Comparison of ENCODE assay signal across 20 cellular contexts in genomic region chr15:58285212-58285920, GRCh38.
A peak's percentile ranks its signal among the peaks of the same experiment; 100 is the strongest.
DNase-seq lines count a peak whose midpoint lies in the region; ATAC-seq and TF ChIP-seq lines count a peak whose summit lies in the region.
"Had no signal": no experiment of that assay in that cellular context is flagged by ENCODE, and none has a peak within 500 bp of the region (broad histone marks: within the 10 kb centered on the region; RNA-seq: fewer than 3 reads in every experiment).

No MANE protein-coding gene starts in this region.

- H4K8ac ChIP-seq in H9 (replicated peaks; ENCODE audit: insufficient read length, low read depth, low read length), result no peak overlapping the region

- no peaks in the 10 kb centered on the region for H3K27me3 Mint-ChIP-seq in H9 (ENCODE audit: low read depth)
- peaks cover 4% of the 10 kb centered on the region for H3K27me3 Mint-ChIP-seq in activated CD4-positive, alpha-beta T cell treated with anti-CD3 and anti-CD28 coated beads, Interleukin-2, amount 10 ng/mL, durations not matched to agents 7 days and 5 days

- no peak overlapping the region for H3T11ph ChIP-seq in H9 (ENCODE audit: low read length)

- no peaks in the 10 kb centered on the region for H3K9me3 Mint-ChIP-seq in H9
- no peaks in the 10 kb centered on the region for H3K9me3 Mint-ChIP-seq in activated CD4-positive, alpha-beta T cell treated with anti-CD3 and anti-CD28 coated beads, Interleukin-2, amount 10 ng/mL, durations not matched to agents 7 days and 5 days
- H3K9me3 Mint-ChIP-seq: CD8-positive, alpha-beta memory T cell had no signal

- no peaks in the 10 kb centered on the region for H3K79me1 ChIP-seq in H9 (ENCODE audit: insufficient read depth, low read depth, low read length, poor library complexity, severe bottlenecking)

- no peak overlapping the region for H3K18ac ChIP-seq in H9 (ENCODE audit: insufficient read length, low read depth, low read length)

- no peak overlapping the region for H2BK5ac ChIP-seq in H9 (ENCODE audit: insufficient read length, low read length)

- no peak overlapping the region for H2BK12ac ChIP-seq in H9 (ENCODE audit: insufficient read length, low read depth, low read length)

- H3K56ac ChIP-seq in H9 (ENCODE audit: insufficient read length, low read depth, low read length), result no peak overlapping the region

- H3K23me2 ChIP-seq in H9 (ENCODE audit: insufficient read length, low read depth, low read length, poor library complexity, severe bottlenecking), result no peaks in the 10 kb centered on the region

- peaks cover 11 to 17% of the 10 kb centered on the region in 2 experiments for H3K4me1 Mint-ChIP-seq in H9
- peaks cover 8% of the 10 kb centered on the region for H3K4me1 Mint-ChIP-seq in activated CD4-positive, alpha-beta T cell treated with anti-CD3 and anti-CD28 coated beads, Interleukin-2, amount 10 ng/mL, durations not matched to agents 7 days and 5 days

- BruUV-seq in PC-3 (replicated peaks; lab: Mats Ljungman, UMichigan), result no TSS peak

- H3K79me2 ChIP-seq in PC-3 (ENCODE audit: low read length) (no peaks in the 10 kb centered on the region), H9 (ENCODE audit: insufficient read depth, low read length) (no peaks in the 10 kb centered on the region)

- no peak for TF ChIP-seq CTCF in PC-3 (conservative IDR thresholded peaks at IDR 0.05; ENCODE audit: low read depth, low read length)
- no peak for TF ChIP-seq CTCF in right lobe of liver (IDR thresholded peaks at IDR 0.05)
- TF ChIP-seq CTCF in H9 (conservative IDR thresholded peaks at IDR 0.05), result no peak

- no peak overlapping the region for H2BK20ac ChIP-seq in H9 (ENCODE audit: low read depth, low read length, poor library complexity, severe bottlenecking)

- intact Hi-C loops in PC-3 (cut with micrococcal nuclease), result loop anchor here (5.0 kb wide), 1 partner anchor 47 kb away; no protein-coding TSS in a partner anchor
- intact Hi-C loops in right lobe of liver (cut with DNase I), result no loop called here

- H3K4me2 ChIP-seq in PC-3 (ENCODE audit: low read length), result no peak overlapping the region
- H3K4me2 ChIP-seq in H9 (ENCODE audit: insufficient read depth, insufficient read length, low read length), result no peak overlapping the region

- H3K4me1 ChIP-seq in PC-3 (ENCODE audit: insufficient read depth, low read length) (peaks cover 10% of the 10 kb centered on the region), right lobe of liver (peaks cover 0 to 61% (median 19%) of the 10 kb centered on the region in 4 donors), H9 (ENCODE audit: insufficient read depth, low read length) (no peaks in the 10 kb centered on the region; the same call in 1 of the 2 replicates)
- H3K4me1 ChIP-seq in effector memory CD4-positive, alpha-beta T cell (ENCODE audit: control insufficient read depth, insufficient read depth, low read length, poor library complexity, severe bottlenecking), result no peaks in the 10 kb centered on the region

- no peaks in the 10 kb centered on the region for H3F3A ChIP-seq in PC-3 (ENCODE audit: low read length, unreplicated experiment)

- no peak overlapping the region for H2BK15ac ChIP-seq in H9 (ENCODE audit: low read depth, low read length)

- ATAC-seq in PC-3, result peak; percentile 45
- peak; percentile 74 to 86 (median 82) for ATAC-seq in right lobe of liver

- no peak overlapping the region for H2AK5ac ChIP-seq in H9 (ENCODE audit: insufficient read length, low read length)

- POLR2A ChIA-PET in PC-3 (lab: Charles Lee; ENCODE audit: unreplicated experiment), result no interaction called here
- POLR2A ChIA-PET in activated CD4-positive, alpha-beta T cell treated with anti-CD3 and anti-CD28 coated beads, Interleukin-2, amount 10 ng/mL, durations not matched to agents 7 days and 5 days (lab: Charles Lee), result no interaction called here

- H3K27ac Mint-ChIP-seq in H9, result no peak overlapping the region
- no peak overlapping the region for H3K27ac Mint-ChIP-seq in activated CD4-positive, alpha-beta T cell treated with anti-CD3 and anti-CD28 coated beads, Interleukin-2, amount 10 ng/mL, durations not matched to agents 7 days and 5 days

- H3K14ac ChIP-seq in H9 (ENCODE audit: insufficient read depth, low read length), result no peak overlapping the region

- H3K23ac ChIP-seq in H9 (ENCODE audit: insufficient read length, low read depth, low read length), result no peak overlapping the region

- H2AFZ ChIP-seq in PC-3 (ENCODE audit: low read length) (0 out of 2 replicates have a peak overlapping the region, but pooled peaks have one; percentile 13), H9 (ENCODE audit: low read length) (no peak overlapping the region)

- no peak overlapping the region for H4K91ac ChIP-seq in H9 (ENCODE audit: insufficient read length, low read depth, low read length)

- 27% methylated on average over 8 of the region's 11 CpGs for WGBS in right lobe of liver (ENCODE audit: insufficient coverage, low coverage, low lambda C conversion rate, missing lambda C conversion rate)
- no CpG with 5 or more reads among the region's 11 CpGs for WGBS in H9 (ENCODE audit: extremely low coverage, insufficient read length, low lambda C conversion rate)

- no peak overlapping the region for H3K4me3 Mint-ChIP-seq in H9
- H3K4me3 Mint-ChIP-seq in activated CD4-positive, alpha-beta T cell treated with anti-CD3 and anti-CD28 coated beads, Interleukin-2, amount 10 ng/mL, durations not matched to agents 7 days and 5 days, result no peak overlapping the region
- H3K4me3 Mint-ChIP-seq: CD8-positive, alpha-beta memory T cell had no signal

- H3K4ac ChIP-seq in H9 (ENCODE audit: low read depth, low read length), result no peak overlapping the region

- no peak for TF ChIP-seq POLR2A in right lobe of liver (IDR thresholded peaks at IDR 0.05)

- H4K5ac ChIP-seq in H9 (ENCODE audit: insufficient read length, low read depth, low read length), result no peak overlapping the region

- no peaks in the 10 kb centered on the region for H3K36me3 Mint-ChIP-seq in H9 (ENCODE audit: insufficient read depth in 1 of 3, low read depth in 3 of 3)
- H3K36me3 Mint-ChIP-seq in activated CD4-positive, alpha-beta T cell treated with anti-CD3 and anti-CD28 coated beads, Interleukin-2, amount 10 ng/mL, durations not matched to agents 7 days and 5 days (ENCODE audit: low read depth), result no peaks in the 10 kb centered on the region
- H3K36me3 Mint-ChIP-seq: CD8-positive, alpha-beta memory T cell had no signal

- H3K9me3 ChIP-seq in PC-3 (ENCODE audit: low read length) (no peaks in the 10 kb centered on the region), right lobe of liver (no peaks in the 10 kb centered on the region), H9 (ENCODE audit: control insufficient read depth, low read depth, low read length) (no peaks in the 10 kb centered on the region)
- H3K9me3 ChIP-seq in effector memory CD4-positive, alpha-beta T cell (ENCODE audit: control insufficient read depth, low read length), result no peaks in the 10 kb centered on the region

- H3K9me2 ChIP-seq in PC-3 (replicated peaks; ENCODE audit: low read length), result no peaks in the 10 kb centered on the region

- H3K36me3 ChIP-seq in PC-3 (ENCODE audit: low read depth, low read length) (no peaks in the 10 kb centered on the region), right lobe of liver (no peaks in the 10 kb centered on the region)
- no peaks in the 10 kb centered on the region for H3K36me3 ChIP-seq in effector memory CD4-positive, alpha-beta T cell (ENCODE audit: control insufficient read depth, insufficient read depth, low read length)

- H3K9ac ChIP-seq in PC-3 (ENCODE audit: low read length) (no peak overlapping the region), H9 (ENCODE audit: extremely low read depth, insufficient read length, low read length) (no peak overlapping the region)

- DNase-seq in PC-3 (peak; percentile 38), epithelial cell of prostate (ENCODE audit: low read depth, low spot score) (no peak), right lobe of liver (peak in 2 of 3 donors; percentile 68 to 73), H9 (no peak), Kasumi-1 (lab: John Stamatoyannopoulos, UW) (no peak)
- no peak for DNase-seq in effector memory CD4-positive, alpha-beta T cell
- no peak for DNase-seq in activated CD4-positive, alpha-beta T cell treated with anti-CD3 and anti-CD28 coated beads, Interleukin-2, amount 10 ng/mL, durations not matched to agents 7 days and 5 days
- DNase-seq: ACHN; C1 segment of cervical spinal cord; CD8-positive, alpha-beta memory T cell; H7; MV-4-11; NCI-H1694 treated with DMSO at 0.1 percent for 48 hours; NCI-H2107; NCI-H2227 treated with DMSO at 0.1 percent for 48 hours; NCI-H510A treated with DMSO at 0.1 percent for 48 hours; NCI-H774; SHP77 had no signal

- H3K27me3 ChIP-seq in PC-3 (ENCODE audit: low read length) (no peaks in the 10 kb centered on the region), right lobe of liver (no peaks in the 10 kb centered on the region), H9 (ENCODE audit: insufficient read depth, low read length) (no peaks in the 10 kb centered on the region)
- H3K27me3 ChIP-seq in effector memory CD4-positive, alpha-beta T cell (replicated peaks; ENCODE audit: control insufficient read depth, insufficient read depth, low read length, poor library complexity, severe bottlenecking), result no peaks in the 10 kb centered on the region

- no peak overlapping the region for H3K27ac ChIP-seq in PC-3 (ENCODE audit: low read length)
- peak overlapping the region; percentile 82 for H3K27ac ChIP-seq in epithelial cell of prostate
- peak overlapping the region; percentile 73 to 89 (median 75) for H3K27ac ChIP-seq in right lobe of liver
- no peak overlapping the region for H3K27ac ChIP-seq in effector memory CD4-positive, alpha-beta T cell (ENCODE audit: insufficient read depth, low read length, poor library complexity, severe bottlenecking)
- no peak overlapping the region for H3K27ac ChIP-seq in H9 (ENCODE audit: insufficient read length, low read depth, low read length)
- H3K27ac ChIP-seq: HL-60, SK-N-MC had no signal

- H3K4me3 ChIP-seq in PC-3 (ENCODE audit: low read length) (no peak overlapping the region), right lobe of liver (no peak overlapping the region)
- no peak overlapping the region for H3K4me3 ChIP-seq in effector memory CD4-positive, alpha-beta T cell (ENCODE audit: insufficient read depth, low read depth, low read length, poor library complexity, severe bottlenecking)
- H3K4me3 ChIP-seq: SK-N-MC had no signal

- H2BK120ac ChIP-seq in H9 (ENCODE audit: low read depth, low read length, poor library complexity, severe bottlenecking), result no peak overlapping the region

- no peaks in the 10 kb centered on the region for H4K20me1 ChIP-seq in PC-3 (ENCODE audit: low read length)
- H4K20me1 ChIP-seq in H9 (ENCODE audit: control insufficient read depth, insufficient read depth, insufficient read length), result no peaks in the 10 kb centered on the region

- CTCF ChIA-PET in PC-3 (lab: Charles Lee), result no interaction called here
- CTCF ChIA-PET in activated CD4-positive, alpha-beta T cell treated with anti-CD3 and anti-CD28 coated beads, Interleukin-2, amount 10 ng/mL, durations not matched to agents 7 days and 5 days (lab: Charles Lee), result interaction anchor here (0.6 to 1.1 kb wide), 4 partner anchors 10 to 485 kb away, joined by 3 read pairs; partner anchors contain the start of gene MINDY2

Comparison
In these comparisons a context has a peak if more than half of its experiments do, and no peak if none do; other contexts are left out.
1. DNase-seq: peak in PC-3 (single experiment) and right lobe of liver (2 of 3); none in epithelial cell of prostate (single experiment), effector memory CD4-positive, alpha-beta T cell (0 of 3), H9 (single experiment), activated CD4-positive, alpha-beta T cell treated with anti-CD3 and anti-CD28 coated beads, Interleukin-2, amount 10 ng/mL, durations not matched to agents 7 days and 5 days (single experiment) and Kasumi-1 (0 of 2).
2. H3K27ac ChIP-seq: peak in epithelial cell of prostate (single experiment) and right lobe of liver (3 of 3); none in PC-3 (single experiment), effector memory CD4-positive, alpha-beta T cell (single experiment) and H9 (single experiment).